In the genomic region with DNA sequence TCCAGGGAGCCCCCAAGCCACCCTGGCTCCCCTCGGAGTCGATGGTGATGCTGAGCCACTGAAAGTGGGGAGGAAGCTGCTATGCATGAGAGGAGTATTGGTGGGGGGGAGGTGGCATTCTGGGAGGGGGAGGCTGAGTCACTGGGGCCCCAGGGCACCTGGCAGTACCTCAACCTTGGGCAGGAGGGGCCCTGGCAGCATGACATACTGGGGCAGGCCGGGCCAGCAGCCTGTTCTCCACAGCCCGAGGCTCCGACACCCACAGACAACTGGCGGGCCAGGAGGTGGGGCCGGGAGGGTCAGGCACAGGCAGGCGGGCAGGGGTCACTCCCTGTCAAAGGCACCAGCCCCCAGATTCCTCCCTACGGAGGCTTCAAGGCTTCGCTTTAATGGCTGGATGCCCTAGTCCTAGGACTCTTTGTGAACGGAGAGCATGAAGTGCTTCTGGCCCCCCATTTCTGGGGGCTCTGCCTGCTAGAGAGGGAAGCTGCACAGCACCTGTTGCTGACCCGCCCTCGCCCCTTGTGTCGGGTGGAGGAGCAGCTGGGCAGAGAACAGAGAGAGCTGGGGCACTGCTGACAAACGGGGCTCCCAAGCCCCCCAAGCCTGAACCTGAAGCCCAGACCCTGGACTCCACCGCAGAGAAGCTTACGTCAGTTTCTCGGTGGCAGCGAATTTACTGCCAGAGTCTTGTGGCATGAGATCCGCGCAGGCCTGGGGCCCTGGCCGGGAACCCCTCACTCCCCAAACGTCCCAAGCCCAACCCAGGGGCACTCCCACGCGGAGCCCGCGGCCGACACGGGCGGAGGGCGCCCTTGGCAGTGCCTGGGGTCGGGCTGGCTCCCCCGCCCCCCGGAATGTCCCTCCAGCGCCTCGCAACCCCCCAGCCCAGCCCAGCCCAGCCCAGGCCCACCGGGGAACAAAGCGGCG, we compare ENCODE assay signal across 1 cellular context.
TF ChIP-seq lines count a peak whose summit lies in the region.

No MANE protein-coding gene starts in this region.

TF ChIP-seq in HepG2, 621 proteins besides CTCF, POLR2A, EP300 and RAD21 (continued from another document):
- TF ChIP-seq, protein P1, sequence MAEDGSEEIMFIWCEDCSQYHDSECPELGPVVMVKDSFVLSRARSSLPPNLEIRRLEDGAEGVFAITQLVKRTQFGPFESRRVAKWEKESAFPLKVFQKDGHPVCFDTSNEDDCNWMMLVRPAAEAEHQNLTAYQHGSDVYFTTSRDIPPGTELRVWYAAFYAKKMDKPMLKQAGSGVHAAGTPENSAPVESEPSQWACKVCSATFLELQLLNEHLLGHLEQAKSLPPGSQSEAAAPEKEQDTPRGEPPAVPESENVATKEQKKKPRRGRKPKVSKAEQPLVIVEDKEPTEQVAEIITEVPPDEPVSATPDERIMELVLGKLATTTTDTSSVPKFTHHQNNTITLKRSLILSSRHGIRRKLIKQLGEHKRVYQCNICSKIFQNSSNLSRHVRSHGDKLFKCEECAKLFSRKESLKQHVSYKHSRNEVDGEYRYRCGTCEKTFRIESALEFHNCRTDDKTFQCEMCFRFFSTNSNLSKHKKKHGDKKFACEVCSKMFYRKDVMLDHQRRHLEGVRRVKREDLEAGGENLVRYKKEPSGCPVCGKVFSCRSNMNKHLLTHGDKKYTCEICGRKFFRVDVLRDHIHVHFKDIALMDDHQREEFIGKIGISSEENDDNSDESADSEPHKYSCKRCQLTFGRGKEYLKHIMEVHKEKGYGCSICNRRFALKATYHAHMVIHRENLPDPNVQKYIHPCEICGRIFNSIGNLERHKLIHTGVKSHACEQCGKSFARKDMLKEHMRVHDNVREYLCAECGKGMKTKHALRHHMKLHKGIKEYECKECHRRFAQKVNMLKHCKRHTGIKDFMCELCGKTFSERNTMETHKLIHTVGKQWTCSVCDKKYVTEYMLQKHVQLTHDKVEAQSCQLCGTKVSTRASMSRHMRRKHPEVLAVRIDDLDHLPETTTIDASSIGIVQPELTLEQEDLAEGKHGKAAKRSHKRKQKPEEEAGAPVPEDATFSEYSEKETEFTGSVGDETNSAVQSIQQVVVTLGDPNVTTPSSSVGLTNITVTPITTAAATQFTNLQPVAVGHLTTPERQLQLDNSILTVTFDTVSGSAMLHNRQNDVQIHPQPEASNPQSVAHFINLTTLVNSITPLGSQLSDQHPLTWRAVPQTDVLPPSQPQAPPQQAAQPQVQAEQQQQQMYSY (CRISPR knock-in tag; IDR thresholded peaks at IDR 0.05), result no peak
- TF ChIP-seq ZNF138 (CRISPR knock-in tag; IDR thresholded peaks at IDR 0.05; ENCODE audit: low read depth), result 0 out of 2 replicates have a peak, but pooled peaks have one; percentile 63
- no peak for TF ChIP-seq ZNF510 (CRISPR knock-in tag; IDR thresholded peaks at IDR 0.05; ENCODE audit: low read depth)
- 0 out of 2 replicates have a peak, but pooled peaks have one; percentile 15 for TF ChIP-seq SP5 (CRISPR knock-in tag; IDR thresholded peaks at IDR 0.05; ENCODE audit: borderline replicate concordance, low read depth)
- TF ChIP-seq ZNF431 (CRISPR knock-in tag; IDR thresholded peaks at IDR 0.05; ENCODE audit: borderline replicate concordance, low read depth), result no peak
- 0 out of 2 replicates have a peak, but pooled peaks have one; percentile 30 for TF ChIP-seq ZNF331 (CRISPR knock-in tag; IDR thresholded peaks at IDR 0.05)
- 0 out of 2 replicates have a peak, but pooled peaks have one; percentile 40 for TF ChIP-seq PHF8 (CRISPR knock-in tag; IDR thresholded peaks at IDR 0.05)
- TF ChIP-seq, protein P2, sequence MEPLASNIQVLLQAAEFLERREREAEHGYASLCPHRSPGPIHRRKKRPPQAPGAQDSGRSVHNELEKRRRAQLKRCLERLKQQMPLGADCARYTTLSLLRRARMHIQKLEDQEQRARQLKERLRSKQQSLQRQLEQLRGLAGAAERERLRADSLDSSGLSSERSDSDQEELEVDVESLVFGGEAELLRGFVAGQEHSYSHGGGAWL (CRISPR knock-in tag; IDR thresholded peaks at IDR 0.05), result 0 out of 2 replicates have a peak, but pooled peaks have one; percentile 43
- TF ChIP-seq NR2F2 (IDR thresholded peaks at IDR 0.05; ENCODE audit: borderline replicate concordance, low read depth), result no peak
- no peak for TF ChIP-seq ZNF101 (CRISPR knock-in tag; IDR thresholded peaks at IDR 0.05; ENCODE audit: borderline replicate concordance, low read depth)
- 0 out of 2 replicates have a peak, but pooled peaks have one; percentile 31 for TF ChIP-seq TGIF2 (CRISPR knock-in tag; IDR thresholded peaks at IDR 0.05)
- no peak for TF ChIP-seq ZFYVE20 (CRISPR knock-in tag; IDR thresholded peaks at IDR 0.05; ENCODE audit: borderline replicate concordance, low read depth)
- TF ChIP-seq, protein P3, sequence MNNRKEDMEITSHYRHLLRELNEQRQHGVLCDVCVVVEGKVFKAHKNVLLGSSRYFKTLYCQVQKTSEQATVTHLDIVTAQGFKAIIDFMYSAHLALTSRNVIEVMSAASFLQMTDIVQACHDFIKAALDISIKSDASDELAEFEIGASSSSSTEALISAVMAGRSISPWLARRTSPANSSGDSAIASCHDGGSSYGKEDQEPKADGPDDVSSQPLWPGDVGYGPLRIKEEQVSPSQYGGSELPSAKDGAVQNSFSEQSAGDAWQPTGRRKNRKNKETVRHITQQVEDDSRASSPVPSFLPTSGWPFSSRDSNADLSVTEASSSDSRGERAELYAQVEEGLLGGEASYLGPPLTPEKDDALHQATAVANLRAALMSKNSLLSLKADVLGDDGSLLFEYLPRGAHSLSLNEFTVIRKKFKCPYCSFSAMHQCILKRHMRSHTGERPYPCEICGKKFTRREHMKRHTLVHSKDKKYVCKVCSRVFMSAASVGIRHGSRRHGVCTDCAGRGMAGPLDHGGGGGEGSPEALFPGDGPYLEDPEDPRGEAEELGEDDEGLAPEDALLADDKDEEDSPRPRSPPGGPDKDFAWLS (CRISPR knock-in tag; IDR thresholded peaks at IDR 0.05; ENCODE audit: borderline replicate concordance), result 0 out of 2 replicates have a peak, but pooled peaks have one; percentile 57
- TF ChIP-seq HOXA3 (CRISPR knock-in tag; IDR thresholded peaks at IDR 0.05), result peak; percentile 46; the same call in 1 of the 2 replicates
- TF ChIP-seq HNRNPLL (IDR thresholded peaks at IDR 0.05; ENCODE audit: low read depth, low read length, poor library complexity, severe bottlenecking), result peak; percentile 18
- TF ChIP-seq THRA (CRISPR knock-in tag; IDR thresholded peaks at IDR 0.05; ENCODE audit: borderline replicate concordance), result no peak
- no peak for TF ChIP-seq ZNF367 (CRISPR knock-in tag; IDR thresholded peaks at IDR 0.05; ENCODE audit: borderline replicate concordance)
- TF ChIP-seq, protein P4, sequence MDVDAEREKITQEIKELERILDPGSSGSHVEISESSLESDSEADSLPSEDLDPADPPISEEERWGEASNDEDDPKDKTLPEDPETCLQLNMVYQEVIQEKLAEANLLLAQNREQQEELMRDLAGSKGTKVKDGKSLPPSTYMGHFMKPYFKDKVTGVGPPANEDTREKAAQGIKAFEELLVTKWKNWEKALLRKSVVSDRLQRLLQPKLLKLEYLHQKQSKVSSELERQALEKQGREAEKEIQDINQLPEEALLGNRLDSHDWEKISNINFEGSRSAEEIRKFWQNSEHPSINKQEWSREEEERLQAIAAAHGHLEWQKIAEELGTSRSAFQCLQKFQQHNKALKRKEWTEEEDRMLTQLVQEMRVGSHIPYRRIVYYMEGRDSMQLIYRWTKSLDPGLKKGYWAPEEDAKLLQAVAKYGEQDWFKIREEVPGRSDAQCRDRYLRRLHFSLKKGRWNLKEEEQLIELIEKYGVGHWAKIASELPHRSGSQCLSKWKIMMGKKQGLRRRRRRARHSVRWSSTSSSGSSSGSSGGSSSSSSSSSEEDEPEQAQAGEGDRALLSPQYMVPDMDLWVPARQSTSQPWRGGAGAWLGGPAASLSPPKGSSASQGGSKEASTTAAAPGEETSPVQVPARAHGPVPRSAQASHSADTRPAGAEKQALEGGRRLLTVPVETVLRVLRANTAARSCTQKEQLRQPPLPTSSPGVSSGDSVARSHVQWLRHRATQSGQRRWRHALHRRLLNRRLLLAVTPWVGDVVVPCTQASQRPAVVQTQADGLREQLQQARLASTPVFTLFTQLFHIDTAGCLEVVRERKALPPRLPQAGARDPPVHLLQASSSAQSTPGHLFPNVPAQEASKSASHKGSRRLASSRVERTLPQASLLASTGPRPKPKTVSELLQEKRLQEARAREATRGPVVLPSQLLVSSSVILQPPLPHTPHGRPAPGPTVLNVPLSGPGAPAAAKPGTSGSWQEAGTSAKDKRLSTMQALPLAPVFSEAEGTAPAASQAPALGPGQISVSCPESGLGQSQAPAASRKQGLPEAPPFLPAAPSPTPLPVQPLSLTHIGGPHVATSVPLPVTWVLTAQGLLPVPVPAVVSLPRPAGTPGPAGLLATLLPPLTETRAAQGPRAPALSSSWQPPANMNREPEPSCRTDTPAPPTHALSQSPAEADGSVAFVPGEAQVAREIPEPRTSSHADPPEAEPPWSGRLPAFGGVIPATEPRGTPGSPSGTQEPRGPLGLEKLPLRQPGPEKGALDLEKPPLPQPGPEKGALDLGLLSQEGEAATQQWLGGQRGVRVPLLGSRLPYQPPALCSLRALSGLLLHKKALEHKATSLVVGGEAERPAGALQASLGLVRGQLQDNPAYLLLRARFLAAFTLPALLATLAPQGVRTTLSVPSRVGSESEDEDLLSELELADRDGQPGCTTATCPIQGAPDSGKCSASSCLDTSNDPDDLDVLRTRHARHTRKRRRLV (CRISPR knock-in tag; IDR thresholded peaks at IDR 0.05), result peak; percentile 43; the same call in 1 of the 2 replicates
- 0 out of 2 replicates have a peak, but pooled peaks have one; percentile 47 for TF ChIP-seq KLF15 (CRISPR knock-in tag; IDR thresholded peaks at IDR 0.05; ENCODE audit: borderline replicate concordance)
- TF ChIP-seq, protein P5, sequence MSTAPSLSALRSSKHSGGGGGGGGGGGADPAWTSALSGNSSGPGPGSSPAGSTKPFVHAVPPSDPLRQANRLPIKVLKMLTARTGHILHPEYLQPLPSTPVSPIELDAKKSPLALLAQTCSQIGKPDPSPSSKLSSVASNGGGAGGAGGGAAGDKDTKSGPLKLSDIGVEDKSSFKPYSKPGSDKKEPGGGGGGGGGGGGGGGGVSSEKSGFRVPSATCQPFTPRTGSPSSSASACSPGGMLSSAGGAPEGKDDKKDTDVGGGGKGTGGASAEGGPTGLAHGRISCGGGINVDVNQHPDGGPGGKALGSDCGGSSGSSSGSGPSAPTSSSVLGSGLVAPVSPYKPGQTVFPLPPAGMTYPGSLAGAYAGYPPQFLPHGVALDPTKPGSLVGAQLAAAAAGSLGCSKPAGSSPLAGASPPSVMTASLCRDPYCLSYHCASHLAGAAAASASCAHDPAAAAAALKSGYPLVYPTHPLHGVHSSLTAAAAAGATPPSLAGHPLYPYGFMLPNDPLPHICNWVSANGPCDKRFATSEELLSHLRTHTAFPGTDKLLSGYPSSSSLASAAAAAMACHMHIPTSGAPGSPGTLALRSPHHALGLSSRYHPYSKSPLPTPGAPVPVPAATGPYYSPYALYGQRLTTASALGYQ (CRISPR knock-in tag; IDR thresholded peaks at IDR 0.05), result peak; percentile 18; the same call in 1 of the 2 replicates
- no peak for TF ChIP-seq ZNF383 (CRISPR knock-in tag; IDR thresholded peaks at IDR 0.05; ENCODE audit: borderline replicate concordance)
- TF ChIP-seq LCORL (IDR thresholded peaks at IDR 0.05), result no peak
- TF ChIP-seq LCORL (CRISPR knock-in tag; IDR thresholded peaks at IDR 0.05), result 0 out of 2 replicates have a peak, but pooled peaks have one; percentile 14
- TF ChIP-seq, protein P6, sequence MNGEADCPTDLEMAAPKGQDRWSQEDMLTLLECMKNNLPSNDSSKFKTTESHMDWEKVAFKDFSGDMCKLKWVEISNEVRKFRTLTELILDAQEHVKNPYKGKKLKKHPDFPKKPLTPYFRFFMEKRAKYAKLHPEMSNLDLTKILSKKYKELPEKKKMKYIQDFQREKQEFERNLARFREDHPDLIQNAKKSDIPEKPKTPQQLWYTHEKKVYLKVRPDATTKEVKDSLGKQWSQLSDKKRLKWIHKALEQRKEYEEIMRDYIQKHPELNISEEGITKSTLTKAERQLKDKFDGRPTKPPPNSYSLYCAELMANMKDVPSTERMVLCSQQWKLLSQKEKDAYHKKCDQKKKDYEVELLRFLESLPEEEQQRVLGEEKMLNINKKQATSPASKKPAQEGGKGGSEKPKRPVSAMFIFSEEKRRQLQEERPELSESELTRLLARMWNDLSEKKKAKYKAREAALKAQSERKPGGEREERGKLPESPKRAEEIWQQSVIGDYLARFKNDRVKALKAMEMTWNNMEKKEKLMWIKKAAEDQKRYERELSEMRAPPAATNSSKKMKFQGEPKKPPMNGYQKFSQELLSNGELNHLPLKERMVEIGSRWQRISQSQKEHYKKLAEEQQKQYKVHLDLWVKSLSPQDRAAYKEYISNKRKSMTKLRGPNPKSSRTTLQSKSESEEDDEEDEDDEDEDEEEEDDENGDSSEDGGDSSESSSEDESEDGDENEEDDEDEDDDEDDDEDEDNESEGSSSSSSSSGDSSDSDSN (CRISPR knock-in tag; IDR thresholded peaks at IDR 0.05), result peak; percentile 38; the same call in 1 of the 2 replicates
- peak; percentile 24; the same call in 1 of the 2 replicates for TF ChIP-seq ZNF556 (CRISPR knock-in tag; IDR thresholded peaks at IDR 0.05; ENCODE audit: borderline replicate concordance)
- no peak for TF ChIP-seq ZFP36L1 (CRISPR knock-in tag; IDR thresholded peaks at IDR 0.05)
- no peak for TF ChIP-seq ZNF703 (CRISPR knock-in tag; IDR thresholded peaks at IDR 0.05; ENCODE audit: borderline replicate concordance)
